In genomic region chr7:101363734-101364374, GRCh38 we compare ENCODE assay signal across 8 cellular contexts. TPM values are rescaled to one million over a fixed set of nuclear protein-coding genes. Genes with fewer than 3 reads are reported as not detected.
DNase-seq lines count a peak whose midpoint lies in the region; ATAC-seq and TF ChIP-seq lines count a peak whose summit lies in the region.

No MANE protein-coding gene starts in this region.

- peak overlapping the region; percentile 57 for H3K4me3 Mint-ChIP-seq in activated naive CD4-positive, alpha-beta T cell treated with anti-CD3 and anti-CD28 coated beads, Interleukin-2, amount 50 U/mL, for 24 hours

- H3K9me3 ChIP-seq in SJCRH30 (replicated peaks) (0 out of 2 replicates have a peak, but pooled peaks cover 3% of the 10 kb centered on the region), parathyroid adenoma (ENCODE audit: control insufficient read depth, low read length) (no peaks in the 10 kb centered on the region), thyroid gland (no peaks in the 10 kb centered on the region)

- 3 to 5% methylated on average over 20 to 29 of the region's 52 CpGs for WGBS in thyroid gland, 2 donors

- H3K4me3 ChIP-seq in SJCRH30 (peak overlapping the region; percentile 45), parathyroid adenoma (ENCODE audit: low read depth, low read length) (peak overlapping the region; percentile 69), thyroid gland (replicated peaks in 1 of 3) (peak overlapping the region in 2 of 3 donors; percentile 7 to 39)

- TF ChIP-seq CTCF in parathyroid adenoma (IDR thresholded peaks at IDR 0.05) (peak; percentile 97), thyroid gland (IDR thresholded peaks at IDR 0.05) (peak; percentile 62 to 91 (median 82))

- H3K36me3 ChIP-seq in SJCRH30 (no peaks in the 10 kb centered on the region), parathyroid adenoma (ENCODE audit: control insufficient read depth, insufficient read depth, low read length) (no peaks in the 10 kb centered on the region), thyroid gland (no peaks in the 10 kb centered on the region)

- no peak for TF ChIP-seq POLR2A in thyroid gland (IDR thresholded peaks at IDR 0.05)

- H3K27me3 ChIP-seq in SJCRH30 (no peaks in the 10 kb centered on the region), parathyroid adenoma (ENCODE audit: control insufficient read depth, insufficient read depth, low read length) (no peaks in the 10 kb centered on the region), thyroid gland (no peaks in the 10 kb centered on the region)

- peak overlapping the region; percentile 100 for H2AFZ ChIP-seq in parathyroid adenoma

- peak; percentile 63 for ATAC-seq in HG03108 (IDR thresholded peaks at IDR 0.05; ENCODE audit: unreplicated experiment)
- peak; percentile 98 for ATAC-seq in Right ventricle myocardium superior (ENCODE audit: poor library complexity)
- ATAC-seq in GM21367 (IDR thresholded peaks at IDR 0.05; ENCODE audit: unreplicated experiment), result no peak

- intact Hi-C loops in Right ventricle myocardium superior (cut with DNase I), result no loop called here
- intact Hi-C loops in thyroid gland (cut with DNase I), result loop anchor here (5.0 to 10.0 kb wide), 2 partner anchors 51 to 173 kb away; no protein-coding TSS in a partner anchor

- H3K4me2 ChIP-seq in parathyroid adenoma (ENCODE audit: low read length), result peak overlapping the region; percentile 89

- no peaks in the 10 kb centered on the region for H3K36me3 Mint-ChIP-seq in activated naive CD4-positive, alpha-beta T cell treated with anti-CD3 and anti-CD28 coated beads, Interleukin-2, amount 50 U/mL, for 24 hours

- H3K4me1 ChIP-seq in SJCRH30 (no peaks in the 10 kb centered on the region), parathyroid adenoma (peaks cover 9% of the 10 kb centered on the region), thyroid gland (peaks cover 0 to 20% of the 10 kb centered on the region in 2 donors)

- peaks cover 12% of the 10 kb centered on the region for H3K79me2 ChIP-seq in parathyroid adenoma

- H3K27me3 Mint-ChIP-seq in activated naive CD4-positive, alpha-beta T cell treated with anti-CD3 and anti-CD28 coated beads, Interleukin-2, amount 50 U/mL, for 24 hours, result peaks cover 10% of the 10 kb centered on the region

- H3K27ac ChIP-seq in SJCRH30 (no peak overlapping the region), parathyroid adenoma (peak overlapping the region; percentile 96), thyroid gland (no peak overlapping the region)

- no peaks in the 10 kb centered on the region for H3K4me1 Mint-ChIP-seq in activated naive CD4-positive, alpha-beta T cell treated with anti-CD3 and anti-CD28 coated beads, Interleukin-2, amount 50 U/mL, for 24 hours

- no peak overlapping the region for H3K27ac Mint-ChIP-seq in activated naive CD4-positive, alpha-beta T cell treated with anti-CD3 and anti-CD28 coated beads, Interleukin-2, amount 50 U/mL, for 24 hours

- peak; percentile 12 for DNase-seq in GF-D8 (lab: John Stamatoyannopoulos, UW)
- DNase-seq in SJCRH30, result peak; percentile 49 to 76
- DNase-seq in Right ventricle myocardium superior, result peak; percentile 77
- peak; percentile 67 to 68 for DNase-seq in thyroid gland

- peak overlapping the region; percentile 87 for H3K9ac ChIP-seq in parathyroid adenoma

- no peaks in the 10 kb centered on the region for H3K9me3 Mint-ChIP-seq in activated naive CD4-positive, alpha-beta T cell treated with anti-CD3 and anti-CD28 coated beads, Interleukin-2, amount 50 U/mL, for 24 hours

RNA-seq across cellular contexts. Expression of gene COL26A1, which starts 1.2 kb away (rescaled TPM):
- 0.05 and 0.10 TPM in 2 replicates for total RNA-seq in SJCRH30 (2014; rRNA removed; shearing (Covaris generic))
- total RNA-seq in Right ventricle myocardium superior (not detected), thyroid gland (not detected)

RNA-seq across cellular contexts. Expression of gene IFT22, which starts 42.2 kb away (rescaled TPM):
- 29.6 and 33.8 TPM in 2 replicates for total RNA-seq in SJCRH30 (2014; rRNA removed; shearing (Covaris generic))
- total RNA-seq in Right ventricle myocardium superior (28.5 TPM), thyroid gland (10 to 100 TPM; 48.2 to 57.2 (median 55.4) TPM)

Comparison
In these comparisons a context has a peak if more than half of its experiments do, and no peak if none do; other contexts are left out.
1. DNase-seq: peak in every context shown above with its lines; median percentile 77 in Right ventricle myocardium superior; 68 in thyroid gland; 62 in SJCRH30; 12 in GF-D8.